Comparison of ENCODE assay signal across 1 cellular context in the genomic region with DNA sequence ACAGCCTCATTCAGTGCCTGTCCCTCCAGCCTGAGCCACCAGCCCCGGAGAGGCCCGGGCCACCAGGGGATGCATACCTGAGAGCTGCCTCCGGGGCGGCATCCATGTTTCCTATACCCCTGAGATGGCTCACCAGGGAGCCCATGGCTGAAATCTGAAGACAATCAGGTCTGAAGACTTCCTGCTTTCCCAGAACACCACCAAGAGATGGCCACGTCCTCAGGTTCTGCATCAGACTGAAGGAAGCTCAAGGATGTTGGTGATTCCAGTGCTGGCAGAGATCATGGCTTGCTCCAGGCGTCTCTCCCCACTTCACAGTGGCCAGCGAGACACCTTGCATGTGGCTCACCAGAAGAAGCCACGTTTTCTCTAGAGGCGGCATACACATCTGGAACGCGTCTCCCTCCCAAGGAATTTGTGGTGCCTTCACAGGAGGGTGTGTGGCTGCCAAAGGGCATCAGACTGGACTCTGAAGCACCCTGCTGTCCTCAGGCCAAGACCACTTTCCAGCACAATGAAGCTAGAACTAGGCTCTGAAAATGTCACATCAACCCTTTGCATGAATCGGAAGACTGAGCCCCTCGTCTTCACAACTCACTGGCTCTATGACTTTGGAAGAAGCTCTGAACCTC.
TF ChIP-seq lines count a peak whose summit lies in the region.

No MANE protein-coding gene starts in this region.

TF ChIP-seq in K562, 482 proteins besides CTCF, POLR2A, EP300 and RAD21 (continued from another document and continues in another):
- TF ChIP-seq, protein P1, sequence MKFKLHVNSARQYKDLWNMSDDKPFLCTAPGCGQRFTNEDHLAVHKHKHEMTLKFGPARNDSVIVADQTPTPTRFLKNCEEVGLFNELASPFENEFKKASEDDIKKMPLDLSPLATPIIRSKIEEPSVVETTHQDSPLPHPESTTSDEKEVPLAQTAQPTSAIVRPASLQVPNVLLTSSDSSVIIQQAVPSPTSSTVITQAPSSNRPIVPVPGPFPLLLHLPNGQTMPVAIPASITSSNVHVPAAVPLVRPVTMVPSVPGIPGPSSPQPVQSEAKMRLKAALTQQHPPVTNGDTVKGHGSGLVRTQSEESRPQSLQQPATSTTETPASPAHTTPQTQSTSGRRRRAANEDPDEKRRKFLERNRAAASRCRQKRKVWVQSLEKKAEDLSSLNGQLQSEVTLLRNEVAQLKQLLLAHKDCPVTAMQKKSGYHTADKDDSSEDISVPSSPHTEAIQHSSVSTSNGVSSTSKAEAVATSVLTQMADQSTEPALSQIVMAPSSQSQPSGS (CRISPR knock-in tag; IDR thresholded peaks at IDR 0.05), result no peak
- TF ChIP-seq ZKSCAN3 (CRISPR knock-in tag; IDR thresholded peaks at IDR 0.05) (no peak), GABPA (tag; conservative IDR thresholded peaks at IDR 0.05; ENCODE audit: low read depth) (no peak), ATF1 (CRISPR knock-in tag; IDR thresholded peaks at IDR 0.05) (no peak), ATF1 (tag; IDR thresholded peaks at IDR 0.05) (no peak), EHMT2 (IDR thresholded peaks at IDR 0.05) (no peak), ZNF133 (CRISPR knock-in tag; IDR thresholded peaks at IDR 0.05) (0 out of 2 replicates have a peak, but pooled peaks have one; percentile 71), ZNF695 (CRISPR knock-in tag; IDR thresholded peaks at IDR 0.05) (no peak), TCFL5 (CRISPR knock-in tag; conservative IDR thresholded peaks at IDR 0.05) (no peak), ETV5 (CRISPR knock-in tag; IDR thresholded peaks at IDR 0.05; ENCODE audit: low read depth) (0 out of 2 replicates have a peak, but pooled peaks have one; percentile 30), THRAP3 (IDR thresholded peaks at IDR 0.05; ENCODE audit: borderline replicate concordance) (no peak), FIP1L1 (IDR thresholded peaks at IDR 0.05; ENCODE audit: low read depth, low read length, poor library complexity, severe bottlenecking) (no peak), RBM15 (IDR thresholded peaks at IDR 0.05; ENCODE audit: insufficient read depth, low read length) (no peak), ZFP36 (IDR thresholded peaks at IDR 0.05; ENCODE audit: low read depth, low read length, partially characterized antibody) (no peak), PTRF (tag; IDR thresholded peaks at IDR 0.05) (0 out of 2 replicates have a peak, but pooled peaks have one; percentile 6), FOXA1 (IDR thresholded peaks at IDR 0.05; ENCODE audit: borderline replicate concordance) (no peak), ZFPM2 (CRISPR knock-in tag; IDR thresholded peaks at IDR 0.05) (no peak), ELF4 (CRISPR knock-in tag; IDR thresholded peaks at IDR 0.05) (0 out of 2 replicates have a peak, but pooled peaks have one; percentile 11), NR2F6 (CRISPR knock-in tag; IDR thresholded peaks at IDR 0.05) (no peak), ZNF583 (CRISPR knock-in tag; IDR thresholded peaks at IDR 0.05) (0 out of 2 replicates have a peak, but pooled peaks have one; percentile 47), POLR2AphosphoS5 (IDR thresholded peaks at IDR 0.05; ENCODE audit: control insufficient read depth, insufficient read depth, low read depth, low read length) (no peak), MYC (IDR thresholded peaks at IDR 0.05; ENCODE audit: low read depth, low read length) (0 out of 2 replicates have a peak, but pooled peaks have one; percentile 23), MYC (CRISPR knock-in tag; IDR thresholded peaks at IDR 0.05; ENCODE audit: borderline replicate concordance, low read depth) (no peak), SREBF2 (CRISPR knock-in tag; IDR thresholded peaks at IDR 0.05) (no peak)
- TF ChIP-seq, protein P2, sequence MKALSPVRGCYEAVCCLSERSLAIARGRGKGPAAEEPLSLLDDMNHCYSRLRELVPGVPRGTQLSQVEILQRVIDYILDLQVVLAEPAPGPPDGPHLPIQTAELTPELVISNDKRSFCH (CRISPR knock-in tag; IDR thresholded peaks at IDR 0.05), result no peak
- TF ChIP-seq, protein P2 (tag; IDR thresholded peaks at IDR 0.05), result no peak
- TF ChIP-seq, protein P3, sequence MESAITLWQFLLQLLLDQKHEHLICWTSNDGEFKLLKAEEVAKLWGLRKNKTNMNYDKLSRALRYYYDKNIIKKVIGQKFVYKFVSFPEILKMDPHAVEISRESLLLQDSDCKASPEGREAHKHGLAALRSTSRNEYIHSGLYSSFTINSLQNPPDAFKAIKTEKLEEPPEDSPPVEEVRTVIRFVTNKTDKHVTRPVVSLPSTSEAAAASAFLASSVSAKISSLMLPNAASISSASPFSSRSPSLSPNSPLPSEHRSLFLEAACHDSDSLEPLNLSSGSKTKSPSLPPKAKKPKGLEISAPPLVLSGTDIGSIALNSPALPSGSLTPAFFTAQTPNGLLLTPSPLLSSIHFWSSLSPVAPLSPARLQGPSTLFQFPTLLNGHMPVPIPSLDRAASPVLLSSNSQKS (CRISPR knock-in tag; IDR thresholded peaks at IDR 0.05), result no peak
- TF ChIP-seq, protein P4, sequence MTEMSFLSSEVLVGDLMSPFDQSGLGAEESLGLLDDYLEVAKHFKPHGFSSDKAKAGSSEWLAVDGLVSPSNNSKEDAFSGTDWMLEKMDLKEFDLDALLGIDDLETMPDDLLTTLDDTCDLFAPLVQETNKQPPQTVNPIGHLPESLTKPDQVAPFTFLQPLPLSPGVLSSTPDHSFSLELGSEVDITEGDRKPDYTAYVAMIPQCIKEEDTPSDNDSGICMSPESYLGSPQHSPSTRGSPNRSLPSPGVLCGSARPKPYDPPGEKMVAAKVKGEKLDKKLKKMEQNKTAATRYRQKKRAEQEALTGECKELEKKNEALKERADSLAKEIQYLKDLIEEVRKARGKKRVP (CRISPR knock-in tag; IDR thresholded peaks at IDR 0.05), result no peak
- TF ChIP-seq, protein P5, sequence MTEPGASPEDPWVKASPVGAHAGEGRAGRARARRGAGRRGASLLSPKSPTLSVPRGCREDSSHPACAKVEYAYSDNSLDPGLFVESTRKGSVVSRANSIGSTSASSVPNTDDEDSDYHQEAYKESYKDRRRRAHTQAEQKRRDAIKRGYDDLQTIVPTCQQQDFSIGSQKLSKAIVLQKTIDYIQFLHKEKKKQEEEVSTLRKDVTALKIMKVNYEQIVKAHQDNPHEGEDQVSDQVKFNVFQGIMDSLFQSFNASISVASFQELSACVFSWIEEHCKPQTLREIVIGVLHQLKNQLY (CRISPR knock-in tag; conservative IDR thresholded peaks at IDR 0.05), result 0 out of 4 replicates have a peak, but pooled peaks of 1 of the 2 experiments have one; percentile 20
- TF ChIP-seq, protein P6, sequence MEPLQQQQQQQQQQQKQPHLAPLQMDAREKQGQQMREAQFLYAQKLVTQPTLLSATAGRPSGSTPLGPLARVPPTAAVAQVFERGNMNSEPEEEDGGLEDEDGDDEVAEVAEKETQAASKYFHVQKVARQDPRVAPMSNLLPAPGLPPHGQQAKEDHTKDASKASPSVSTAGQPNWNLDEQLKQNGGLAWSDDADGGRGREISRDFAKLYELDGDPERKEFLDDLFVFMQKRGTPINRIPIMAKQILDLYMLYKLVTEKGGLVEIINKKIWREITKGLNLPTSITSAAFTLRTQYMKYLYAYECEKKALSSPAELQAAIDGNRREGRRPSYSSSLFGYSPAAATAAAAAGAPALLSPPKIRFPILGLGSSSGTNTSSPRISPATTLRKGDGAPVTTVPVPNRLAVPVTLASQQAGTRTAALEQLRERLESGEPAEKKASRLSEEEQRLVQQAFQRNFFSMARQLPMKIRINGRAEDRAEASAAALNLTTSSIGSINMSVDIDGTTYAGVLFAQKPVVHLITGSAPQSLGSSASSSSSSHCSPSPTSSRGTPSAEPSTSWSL (CRISPR knock-in tag; IDR thresholded peaks at IDR 0.05; ENCODE audit: borderline replicate concordance), result peak; percentile 83; the same call in 1 of the 2 replicates
- TF ChIP-seq, protein P7, sequence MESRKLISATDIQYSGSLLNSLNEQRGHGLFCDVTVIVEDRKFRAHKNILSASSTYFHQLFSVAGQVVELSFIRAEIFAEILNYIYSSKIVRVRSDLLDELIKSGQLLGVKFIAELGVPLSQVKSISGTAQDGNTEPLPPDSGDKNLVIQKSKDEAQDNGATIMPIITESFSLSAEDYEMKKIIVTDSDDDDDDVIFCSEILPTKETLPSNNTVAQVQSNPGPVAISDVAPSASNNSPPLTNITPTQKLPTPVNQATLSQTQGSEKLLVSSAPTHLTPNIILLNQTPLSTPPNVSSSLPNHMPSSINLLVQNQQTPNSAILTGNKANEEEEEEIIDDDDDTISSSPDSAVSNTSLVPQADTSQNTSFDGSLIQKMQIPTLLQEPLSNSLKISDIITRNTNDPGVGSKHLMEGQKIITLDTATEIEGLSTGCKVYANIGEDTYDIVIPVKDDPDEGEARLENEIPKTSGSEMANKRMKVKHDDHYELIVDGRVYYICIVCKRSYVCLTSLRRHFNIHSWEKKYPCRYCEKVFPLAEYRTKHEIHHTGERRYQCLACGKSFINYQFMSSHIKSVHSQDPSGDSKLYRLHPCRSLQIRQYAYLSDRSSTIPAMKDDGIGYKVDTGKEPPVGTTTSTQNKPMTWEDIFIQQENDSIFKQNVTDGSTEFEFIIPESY (CRISPR knock-in tag; IDR thresholded peaks at IDR 0.05), result no peak
- TF ChIP-seq, protein P8, sequence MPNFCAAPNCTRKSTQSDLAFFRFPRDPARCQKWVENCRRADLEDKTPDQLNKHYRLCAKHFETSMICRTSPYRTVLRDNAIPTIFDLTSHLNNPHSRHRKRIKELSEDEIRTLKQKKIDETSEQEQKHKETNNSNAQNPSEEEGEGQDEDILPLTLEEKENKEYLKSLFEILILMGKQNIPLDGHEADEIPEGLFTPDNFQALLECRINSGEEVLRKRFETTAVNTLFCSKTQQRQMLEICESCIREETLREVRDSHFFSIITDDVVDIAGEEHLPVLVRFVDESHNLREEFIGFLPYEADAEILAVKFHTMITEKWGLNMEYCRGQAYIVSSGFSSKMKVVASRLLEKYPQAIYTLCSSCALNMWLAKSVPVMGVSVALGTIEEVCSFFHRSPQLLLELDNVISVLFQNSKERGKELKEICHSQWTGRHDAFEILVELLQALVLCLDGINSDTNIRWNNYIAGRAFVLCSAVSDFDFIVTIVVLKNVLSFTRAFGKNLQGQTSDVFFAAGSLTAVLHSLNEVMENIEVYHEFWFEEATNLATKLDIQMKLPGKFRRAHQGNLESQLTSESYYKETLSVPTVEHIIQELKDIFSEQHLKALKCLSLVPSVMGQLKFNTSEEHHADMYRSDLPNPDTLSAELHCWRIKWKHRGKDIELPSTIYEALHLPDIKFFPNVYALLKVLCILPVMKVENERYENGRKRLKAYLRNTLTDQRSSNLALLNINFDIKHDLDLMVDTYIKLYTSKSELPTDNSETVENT (CRISPR knock-in tag; IDR thresholded peaks at IDR 0.05), result peak; percentile 78; the same call in 1 of the 2 replicates
- TF ChIP-seq, protein P9, sequence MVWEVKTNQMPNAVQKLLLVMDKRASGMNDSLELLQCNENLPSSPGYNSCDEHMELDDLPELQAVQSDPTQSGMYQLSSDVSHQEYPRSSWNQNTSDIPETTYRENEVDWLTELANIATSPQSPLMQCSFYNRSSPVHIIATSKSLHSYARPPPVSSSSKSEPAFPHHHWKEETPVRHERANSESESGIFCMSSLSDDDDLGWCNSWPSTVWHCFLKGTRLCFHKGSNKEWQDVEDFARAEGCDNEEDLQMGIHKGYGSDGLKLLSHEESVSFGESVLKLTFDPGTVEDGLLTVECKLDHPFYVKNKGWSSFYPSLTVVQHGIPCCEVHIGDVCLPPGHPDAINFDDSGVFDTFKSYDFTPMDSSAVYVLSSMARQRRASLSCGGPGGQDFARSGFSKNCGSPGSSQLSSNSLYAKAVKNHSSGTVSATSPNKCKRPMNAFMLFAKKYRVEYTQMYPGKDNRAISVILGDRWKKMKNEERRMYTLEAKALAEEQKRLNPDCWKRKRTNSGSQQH (CRISPR knock-in tag; IDR thresholded peaks at IDR 0.05), result no peak; the same call in 1 of the 2 replicates
- TF ChIP-seq, protein P10, sequence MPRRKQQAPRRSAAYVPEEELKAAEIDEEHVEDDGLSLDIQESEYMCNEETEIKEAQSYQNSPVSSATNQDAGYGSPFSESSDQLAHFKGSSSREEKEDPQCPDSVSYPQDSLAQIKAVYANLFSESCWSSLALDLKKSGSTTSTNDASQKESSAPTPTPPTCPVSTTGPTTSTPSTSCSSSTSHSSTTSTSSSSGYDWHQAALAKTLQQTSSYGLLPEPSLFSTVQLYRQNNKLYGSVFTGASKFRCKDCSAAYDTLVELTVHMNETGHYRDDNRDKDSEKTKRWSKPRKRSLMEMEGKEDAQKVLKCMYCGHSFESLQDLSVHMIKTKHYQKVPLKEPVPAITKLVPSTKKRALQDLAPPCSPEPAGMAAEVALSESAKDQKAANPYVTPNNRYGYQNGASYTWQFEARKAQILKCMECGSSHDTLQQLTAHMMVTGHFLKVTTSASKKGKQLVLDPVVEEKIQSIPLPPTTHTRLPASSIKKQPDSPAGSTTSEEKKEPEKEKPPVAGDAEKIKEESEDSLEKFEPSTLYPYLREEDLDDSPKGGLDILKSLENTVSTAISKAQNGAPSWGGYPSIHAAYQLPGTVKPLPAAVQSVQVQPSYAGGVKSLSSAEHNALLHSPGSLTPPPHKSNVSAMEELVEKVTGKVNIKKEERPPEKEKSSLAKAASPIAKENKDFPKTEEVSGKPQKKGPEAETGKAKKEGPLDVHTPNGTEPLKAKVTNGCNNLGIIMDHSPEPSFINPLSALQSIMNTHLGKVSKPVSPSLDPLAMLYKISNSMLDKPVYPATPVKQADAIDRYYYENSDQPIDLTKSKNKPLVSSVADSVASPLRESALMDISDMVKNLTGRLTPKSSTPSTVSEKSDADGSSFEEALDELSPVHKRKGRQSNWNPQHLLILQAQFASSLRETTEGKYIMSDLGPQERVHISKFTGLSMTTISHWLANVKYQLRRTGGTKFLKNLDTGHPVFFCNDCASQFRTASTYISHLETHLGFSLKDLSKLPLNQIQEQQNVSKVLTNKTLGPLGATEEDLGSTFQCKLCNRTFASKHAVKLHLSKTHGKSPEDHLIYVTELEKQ (CRISPR knock-in tag; IDR thresholded peaks at IDR 0.05), result no peak
- TF ChIP-seq, protein P11, sequence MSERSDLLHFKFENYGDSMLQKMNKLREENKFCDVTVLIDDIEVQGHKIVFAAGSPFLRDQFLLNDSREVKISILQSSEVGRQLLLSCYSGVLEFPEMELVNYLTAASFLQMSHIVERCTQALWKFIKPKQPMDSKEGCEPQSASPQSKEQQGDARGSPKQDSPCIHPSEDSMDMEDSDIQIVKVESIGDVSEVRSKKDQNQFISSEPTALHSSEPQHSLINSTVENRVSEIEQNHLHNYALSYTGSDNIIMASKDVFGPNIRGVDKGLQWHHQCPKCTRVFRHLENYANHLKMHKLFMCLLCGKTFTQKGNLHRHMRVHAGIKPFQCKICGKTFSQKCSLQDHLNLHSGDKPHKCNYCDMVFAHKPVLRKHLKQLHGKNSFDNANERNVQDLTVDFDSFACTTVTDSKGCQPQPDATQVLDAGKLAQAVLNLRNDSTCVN (CRISPR knock-in tag; IDR thresholded peaks at IDR 0.05), result peak; percentile 86; the same call in 1 of the 2 replicates
- TF ChIP-seq, protein P12, sequence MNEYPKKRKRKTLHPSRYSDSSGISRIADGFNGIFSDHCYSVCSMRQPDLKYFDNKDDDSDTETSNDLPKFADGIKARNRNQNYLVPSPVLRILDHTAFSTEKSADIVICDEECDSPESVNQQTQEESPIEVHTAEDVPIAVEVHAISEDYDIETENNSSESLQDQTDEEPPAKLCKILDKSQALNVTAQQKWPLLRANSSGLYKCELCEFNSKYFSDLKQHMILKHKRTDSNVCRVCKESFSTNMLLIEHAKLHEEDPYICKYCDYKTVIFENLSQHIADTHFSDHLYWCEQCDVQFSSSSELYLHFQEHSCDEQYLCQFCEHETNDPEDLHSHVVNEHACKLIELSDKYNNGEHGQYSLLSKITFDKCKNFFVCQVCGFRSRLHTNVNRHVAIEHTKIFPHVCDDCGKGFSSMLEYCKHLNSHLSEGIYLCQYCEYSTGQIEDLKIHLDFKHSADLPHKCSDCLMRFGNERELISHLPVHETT (CRISPR knock-in tag; conservative IDR thresholded peaks at IDR 0.05 in 1 of 2, IDR thresholded peaks at IDR 0.05 in 1 of 2), result no peak
